In genomic region chr7:20164420-20165145, GRCh38 we compare ENCODE assay signal across 19 cellular contexts. TPM values are rescaled to one million over a fixed set of nuclear protein-coding genes. Genes with fewer than 3 reads are reported as not detected.
DNase-seq lines count a peak whose midpoint lies in the region.
"Had no signal": no experiment of that assay in that cellular context is flagged by ENCODE, and none has a peak within 500 bp of the region (broad histone marks: within the 10 kb centered on the region; RNA-seq: fewer than 3 reads in every experiment).

No MANE protein-coding gene starts in this region.

- H3K27me3 ChIP-seq in H7 (ENCODE audit: control insufficient read depth, insufficient read depth, low read length), result no peaks in the 10 kb centered on the region
- H3K27me3 ChIP-seq: gastrocnemius medialis, neural progenitor cell had no signal

- no peaks in the 10 kb centered on the region for H3K36me3 ChIP-seq in H7 (replicated peaks; ENCODE audit: control insufficient read depth, insufficient read depth, low read length)
- H3K36me3 ChIP-seq: gastrocnemius medialis, neural progenitor cell had no signal

- peak; percentile 51 for DNase-seq in AG08395 (ENCODE audit: low spot score)
- DNase-seq in GM04503 (ENCODE audit: low read depth), result peak; percentile 81
- peak; percentile 68 for DNase-seq in RPMI7951 (ENCODE audit: low read depth)
- DNase-seq in fibroblast of peridontal ligament (ENCODE audit: extremely low read depth), result peak; percentile 94
- DNase-seq in NCI-H2029 treated with DMSO at 0.1 percent for 48 hours (lab: John Stamatoyannopoulos, UW), result no peak
- no peak for DNase-seq in H7
- DNase-seq in GM19238 (ENCODE audit: insufficient read length, low spot score), result no peak
- DNase-seq in COLO829 (ENCODE audit: low spot score), result no peak
- DNase-seq: activated CD4-positive, alpha-beta T cell treated with anti-CD3 and anti-CD28 coated beads for 1 hour; activated CD8-positive, alpha-beta memory T cell treated with anti-CD3 and anti-CD28 coated beads, Interleukin-2, amount 50 U/mL, for 48 hours; activated naive CD4-positive, alpha-beta T cell treated with Interleukin-2 at 50 U/mL for 16 hours; DMS 273 treated with DMSO at 0.1 percent for 48 hours; effector CD4-positive, alpha-beta T cell; gastrocnemius medialis; mammary epithelial cell; NCI-H1930; T-helper 2 cell; trophoblast cell had no signal

- H3K4me3 ChIP-seq in H7 (ENCODE audit: insufficient read depth, low read depth, low read length), result no peak overlapping the region
- H3K4me3 ChIP-seq: gastrocnemius medialis, neural progenitor cell had no signal

RNA-seq across cellular contexts. Expression of gene MACC1, which starts 52.6 kb away (rescaled TPM):
- 0.24 and 0.39 TPM in 2 replicates for total RNA-seq in RPMI7951 (2014; rRNA removed; shearing (Covaris generic))
- 0.21 and 0.67 TPM in 2 replicates for total RNA-seq in H7 (2014; rRNA removed; shearing (Covaris generic))
- total RNA-seq: gastrocnemius medialis had no signal

Comparison
In these comparisons a context has a peak if more than half of its experiments do, and no peak if none do; other contexts are left out.
1. DNase-seq: peak in AG08395 (single experiment), GM04503 (single experiment), RPMI7951 (single experiment) and fibroblast of peridontal ligament (single experiment); none in NCI-H2029 treated with DMSO at 0.1 percent for 48 hours (single experiment), H7 (single experiment), GM19238 (single experiment) and COLO829 (single experiment).